Comparison of ENCODE assay signal across 12 cellular contexts in the genomic region with DNA sequence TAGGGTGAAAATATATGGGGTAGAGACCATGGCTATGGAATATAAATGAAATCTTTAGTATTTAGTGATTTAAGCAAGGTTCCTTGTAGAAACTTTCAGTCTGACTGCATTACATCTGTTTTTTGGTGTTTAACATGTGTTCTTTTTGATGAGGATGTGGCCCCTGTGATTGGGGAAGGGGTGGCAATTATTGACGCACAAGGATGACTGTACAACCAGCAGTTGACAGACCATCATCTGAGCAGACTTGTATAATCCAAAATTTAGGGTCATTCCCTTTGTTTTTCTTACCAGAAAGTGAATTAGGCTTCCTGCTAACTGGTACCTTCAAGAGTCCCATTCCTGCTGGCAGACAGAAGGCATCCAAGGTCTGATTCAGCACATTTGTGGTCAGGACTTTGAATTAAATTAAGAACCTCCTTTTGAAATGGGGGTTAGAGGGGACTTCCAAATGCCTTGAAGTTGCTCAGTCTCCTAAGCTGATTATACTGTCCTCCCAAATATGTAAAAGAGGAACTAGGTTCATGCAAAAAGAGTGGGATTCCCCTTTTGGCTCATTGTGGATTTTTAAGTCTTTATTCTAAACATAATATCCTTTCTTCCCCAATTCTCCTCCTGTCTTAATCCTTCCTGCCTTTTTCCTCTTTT.
A peak's percentile ranks its signal among the peaks of the same experiment; 100 is the strongest.
DNase-seq lines count a peak whose midpoint lies in the region; ATAC-seq and TF ChIP-seq lines count a peak whose summit lies in the region.
"Had no signal": no experiment of that assay in that cellular context is flagged by ENCODE, and none has a peak within 500 bp of the region (broad histone marks: within the 10 kb centered on the region; RNA-seq: fewer than 3 reads in every experiment).

No MANE protein-coding gene starts in this region.

- no peak overlapping the region for H3K27ac ChIP-seq in coronary artery

- H3K4me3 ChIP-seq in coronary artery: no peak overlapping the region

- TF ChIP-seq CTCF in coronary artery (IDR thresholded peaks at IDR 0.05): no peak

- H3K27ac Mint-ChIP-seq in memory B cell: peak overlapping the region; percentile 24
- H3K27ac Mint-ChIP-seq: CD8-positive, alpha-beta memory T cell had no signal

- H3K27me3 Mint-ChIP-seq in memory B cell: no peaks in the 10 kb centered on the region

- ATAC-seq in GM18517 (IDR thresholded peaks at IDR 0.05; ENCODE audit: unreplicated experiment) (peak; percentile 54), GM21528 (IDR thresholded peaks at IDR 0.05; ENCODE audit: low FRiP score, unreplicated experiment) (peak; percentile 48), HG03442 (IDR thresholded peaks at IDR 0.05; ENCODE audit: unreplicated experiment) (peak; percentile 56), memory B cell (ENCODE audit: low read depth) (peak; percentile 87)
- ATAC-seq: right cardiac atrium had no signal

- no peaks in the 10 kb centered on the region for H3K36me3 Mint-ChIP-seq in memory B cell
- H3K36me3 Mint-ChIP-seq: CD8-positive, alpha-beta memory T cell had no signal

- H3K4me3 Mint-ChIP-seq in memory B cell: no peak overlapping the region
- H3K4me3 Mint-ChIP-seq: CD8-positive, alpha-beta memory T cell had no signal

- peaks cover 10% of the 10 kb centered on the region for H3K4me1 Mint-ChIP-seq in memory B cell
- H3K4me1 Mint-ChIP-seq: CD8-positive, alpha-beta memory T cell had no signal

- no peaks in the 10 kb centered on the region for H3K9me3 Mint-ChIP-seq in memory B cell
- H3K9me3 Mint-ChIP-seq: CD8-positive, alpha-beta memory T cell had no signal

- no peak for DNase-seq in memory B cell (ENCODE audit: low spot score in 2 of 2)
- DNase-seq in HCEC 1CT: no peak
- no peak for DNase-seq in NK-92 treated with Interleukin-12 subunit alpha and Interleukin-12 subunit beta, amount 100 ng/mL, for 24 hours (lab: John Stamatoyannopoulos, UW)
- DNase-seq in coronary artery (ENCODE audit: low spot score): no peak
- DNase-seq: activated CD8-positive, alpha-beta memory T cell treated with anti-CD3 and anti-CD28 coated beads, Interleukin-2, amount 50 U/mL, for 4 hours; CD8-positive, alpha-beta memory T cell; NCI-H345; right cardiac atrium; substantia nigra had no signal
